22 cellular contexts compared by ENCODE assay signal in genomic region chr12:57325395-57325794, GRCh38.
"Had no signal": no experiment of that assay in that cellular context is flagged by ENCODE, and none has a peak within 500 bp of the region (broad histone marks: within the 10 kb centered on the region; RNA-seq: fewer than 3 reads in every experiment).

No MANE protein-coding gene starts in this region.

- DNase-seq: KBM-7, NCI-H1092, NCI-H1105 treated with DMSO at 0.1 percent for 48 hours, NCI-H1417 treated with DMSO at 0.1 percent for 48 hours, NCI-H146, NCI-H1694 treated with DMSO at 0.1 percent for 48 hours, NCI-H1930, NCI-H2081, NCI-H2107, NCI-H2227 treated with DMSO at 0.1 percent for 48 hours, NCI-H510A, NCI-H524 treated with DMSO at 0.1 percent for 48 hours, NCI-H69, NCI-H774, PC-3, SHP77, SK-N-SH, SW 1271, T-cell had no signal

- ATAC-seq: Panc1, PC-3, T-cell had no signal

- H3K27ac ChIP-seq: HL-60, RWPE1 had no signal

- H3K4me2 ChIP-seq: SK-N-SH had no signal

- H3K9me3 ChIP-seq: SK-N-SH had no signal

- H3K9ac ChIP-seq: SK-N-SH had no signal
